11 cellular contexts compared by ENCODE assay signal in the genomic region with DNA sequence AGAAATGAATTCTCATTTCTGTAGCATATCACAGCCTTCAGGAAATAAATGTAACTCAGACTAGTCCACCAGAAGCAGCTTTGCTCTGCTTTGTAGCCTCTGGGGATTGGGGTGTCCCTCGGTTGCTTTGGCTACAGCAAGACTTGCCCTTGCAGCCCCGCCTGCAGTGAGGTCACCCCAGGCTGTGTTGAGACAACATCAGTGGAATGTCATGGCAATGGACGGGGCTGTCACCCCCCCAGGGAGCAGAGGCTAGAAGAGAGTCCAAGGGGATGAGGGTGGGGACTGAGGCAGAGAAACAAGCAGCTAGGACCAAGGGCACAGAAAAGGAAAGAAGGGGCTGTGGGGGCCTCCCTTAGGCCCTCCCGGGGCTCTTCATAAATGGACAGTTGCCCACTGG. TPM values are rescaled to one million over a fixed set of nuclear protein-coding genes. Genes with fewer than 3 reads are reported as not detected.
DNase-seq lines count a peak whose midpoint lies in the region; TF ChIP-seq lines count a peak whose summit lies in the region.
"Had no signal": no experiment of that assay in that cellular context is flagged by ENCODE, and none has a peak within 500 bp of the region (broad histone marks: within the 10 kb centered on the region; RNA-seq: fewer than 3 reads in every experiment).

No MANE protein-coding gene starts in this region.

- no peak overlapping the region for H3K4me3 Mint-ChIP-seq in glutamatergic neuron (ENCODE audit: unreplicated experiment)

- no peak overlapping the region for H2AFZ ChIP-seq in osteoblast (ENCODE audit: low read length)

- no peaks in the 10 kb centered on the region for H3K79me2 ChIP-seq in osteoblast (ENCODE audit: insufficient read depth, low read length)

- intact Hi-C loops in testis (cut with DNase I; ENCODE audit: low total_unique reads), result no loop called here

- H3K4me2 ChIP-seq in osteoblast (ENCODE audit: insufficient read depth, low read length), result peak overlapping the region; percentile 73

- H3K9me3 ChIP-seq in adipocyte (ENCODE audit: control insufficient read depth, low read length) (no peaks in the 10 kb centered on the region), osteoblast (ENCODE audit: low read depth, low read length) (no peaks in the 10 kb centered on the region), testis (no peaks in the 10 kb centered on the region)
- H3K9me3 ChIP-seq: ovary had no signal

- no peaks in the 10 kb centered on the region for H3K9me3 Mint-ChIP-seq in glutamatergic neuron (ENCODE audit: unreplicated experiment)

- no peak for TF ChIP-seq POLR2A in testis (IDR thresholded peaks at IDR 0.05)

- TF ChIP-seq CTCF in glutamatergic neuron (IDR thresholded peaks at IDR 0.05; ENCODE audit: partially characterized antibody, unreplicated experiment), result no peak
- TF ChIP-seq CTCF in osteoblast (IDR thresholded peaks at IDR 0.05; ENCODE audit: extremely low read depth, low read depth, low read length), result no peak
- no peak for TF ChIP-seq CTCF in testis (IDR thresholded peaks at IDR 0.05)

- H3K27me3 ChIP-seq in adipocyte (replicated peaks; ENCODE audit: control insufficient read depth, insufficient read depth, low read length), result no peaks in the 10 kb centered on the region
- H3K27me3 ChIP-seq in osteoblast (ENCODE audit: insufficient read depth, low read length), result no peaks in the 10 kb centered on the region
- H3K27me3 ChIP-seq in testis, result no peaks in the 10 kb centered on the region
- H3K27me3 ChIP-seq: ovary had no signal

- H3K4me1 ChIP-seq in adipocyte (ENCODE audit: control insufficient read depth, insufficient read depth, low read length), result peaks cover 59% of the 10 kb centered on the region
- peaks cover 48% of the 10 kb centered on the region for H3K4me1 ChIP-seq in osteoblast (ENCODE audit: insufficient read depth, low read length)
- H3K4me1 ChIP-seq in testis, result peaks cover 29% of the 10 kb centered on the region

- H3K27me3 Mint-ChIP-seq in glutamatergic neuron (ENCODE audit: unreplicated experiment), result no peaks in the 10 kb centered on the region

- H3K27ac Mint-ChIP-seq in glutamatergic neuron (ENCODE audit: unreplicated experiment), result no peak overlapping the region

- WGBS in testis, 2 donors, result 48 to 76% methylated on average over 4 of the region's 4 CpGs

- H3K9ac ChIP-seq in adipocyte (ENCODE audit: low read length), result peak overlapping the region; percentile 85

- no peaks in the 10 kb centered on the region for H3K36me3 Mint-ChIP-seq in glutamatergic neuron (ENCODE audit: unreplicated experiment)

- DNase-seq in AG20443 (ENCODE audit: low spot score), result peak; percentile 88
- DNase-seq in adipocyte (ENCODE audit: low read depth), result peak; percentile 60
- DNase-seq in glutamatergic neuron, result peak; percentile 32
- DNase-seq in osteoblast (ENCODE audit: insufficient read length, low spot score, missing footprints), result peak; percentile 93
- DNase-seq in SKM-1 (lab: John Stamatoyannopoulos, UW; ENCODE audit: unreplicated experiment), result no peak
- DNase-seq in testis, result no peak
- DNase-seq in islet precursor cell, result no peak
- DNase-seq in SW480 (ENCODE audit: low spot score), result no peak
- DNase-seq: activated naive CD4-positive, alpha-beta T cell treated with Interleukin-2 at 50 U/mL for 16 hours; NCI-H774 had no signal

- H3K27ac ChIP-seq in osteoblast (ENCODE audit: low read depth, low read length), result peak overlapping the region; percentile 75
- H3K27ac ChIP-seq in testis, result peak overlapping the region in 1 of 2 donors; percentile 66

- no peaks in the 10 kb centered on the region for H4K20me1 ChIP-seq in osteoblast (ENCODE audit: insufficient read depth, low read length)

- H3K4me3 ChIP-seq in adipocyte (ENCODE audit: low read length), result peak overlapping the region; percentile 76
- H3K4me3 ChIP-seq in osteoblast (ENCODE audit: insufficient read depth, low read length), result peak overlapping the region; percentile 34
- peak overlapping the region in 1 of 2 donors; percentile 29 for H3K4me3 ChIP-seq in testis
- H3K4me3 ChIP-seq: ovary had no signal

- H3K36me3 ChIP-seq in adipocyte (ENCODE audit: control insufficient read depth, insufficient read depth, low read length, severe bottlenecking) (peaks cover 12% of the 10 kb centered on the region), osteoblast (ENCODE audit: insufficient read depth, low read length) (no peaks in the 10 kb centered on the region), testis (ENCODE audit: low read depth, missing control alignments) (no peaks in the 10 kb centered on the region)
- H3K36me3 ChIP-seq: ovary had no signal

- H3K4me1 Mint-ChIP-seq in glutamatergic neuron (ENCODE audit: low read depth, unreplicated experiment), result peaks cover 10% of the 10 kb centered on the region

RNA-seq across cellular contexts. Expression of a gene that starts 0.9 kb away (rescaled TPM):
- total RNA-seq in glutamatergic neuron (ENCODE audit: unreplicated experiment) (not detected), osteoblast (48.9 and 52.5 TPM in 2 replicates), testis (10 to 100 TPM; 86.6 to 88.8 TPM)
- 198 TPM for polyA plus RNA-seq in testis (ENCODE audit: insufficient read depth, low read depth, low replicate concordance)

RNA-seq across cellular contexts. Expression of a gene that starts 50.9 kb away (rescaled TPM):
- total RNA-seq in glutamatergic neuron (ENCODE audit: unreplicated experiment) (30.9 TPM), osteoblast (25.0 and 31.8 TPM in 2 replicates), testis (10 to 100 TPM; 66.3 to 71.5 TPM)
- polyA plus RNA-seq in testis (ENCODE audit: insufficient read depth, low read depth, low replicate concordance), result 63.3 TPM

RNA-seq across cellular contexts. Expression of a gene that starts 51.0 kb away (rescaled TPM):
- total RNA-seq in glutamatergic neuron (ENCODE audit: unreplicated experiment), result 52.4 TPM
- total RNA-seq in osteoblast, result 61.2 and 62.5 TPM in 2 replicates
- 100 to 1,000 TPM; 122 to 164 TPM for total RNA-seq in testis
- 248 TPM for polyA plus RNA-seq in testis (ENCODE audit: insufficient read depth, low read depth, low replicate concordance)

Comparison
In these comparisons a context has a peak if more than half of its experiments do, and no peak if none do; other contexts are left out.
1. DNase-seq: peak in AG20443 (single experiment), adipocyte (single experiment), glutamatergic neuron (single experiment) and osteoblast (single experiment); none in SKM-1 (single experiment), testis (single experiment), islet precursor cell (single experiment) and SW480 (single experiment).
2. RNA of a gene that starts 0.9 kb away (total RNA-seq): 86.6 to 88.8 TPM in testis and 48.9 to 52.5 TPM in osteoblast; not detected in glutamatergic neuron (single experiment); every median in the first group is over 10 times any median in the second.